17 cellular contexts compared by ENCODE assay signal in genomic region chrX:132648870-132649269, GRCh38.
"Had no signal": no experiment of that assay in that cellular context is flagged by ENCODE, and none has a peak within 500 bp of the region (broad histone marks: within the 10 kb centered on the region; RNA-seq: fewer than 3 reads in every experiment).

No MANE protein-coding gene starts in this region.

- H3K4me3 ChIP-seq: prostate gland, tibial nerve had no signal

- H3K4me1 Mint-ChIP-seq: activated naive CD4-positive, alpha-beta T cell treated with anti-CD3 and anti-CD28 coated beads, Interleukin-2, amount 50 U/mL, for 24 hours had no signal

- H3K9me3 Mint-ChIP-seq: activated CD8-positive, alpha-beta T cell treated with anti-CD3 and anti-CD28 coated beads for 36 hours; activated naive CD4-positive, alpha-beta T cell treated with anti-CD3 and anti-CD28 coated beads, Interleukin-2, amount 50 U/mL, for 24 hours; activated T-cell treated with anti-CD3 and anti-CD28 coated beads, Interleukin-2, amount 50 U/mL, for 4 hours; effector memory CD8-positive, alpha-beta T cell had no signal

- H3K27ac Mint-ChIP-seq: activated CD8-positive, alpha-beta T cell treated with anti-CD3 and anti-CD28 coated beads for 36 hours; activated naive CD4-positive, alpha-beta T cell treated with anti-CD3 and anti-CD28 coated beads, Interleukin-2, amount 50 U/mL, for 24 hours; effector memory CD8-positive, alpha-beta T cell had no signal

- H3K36me3 ChIP-seq: prostate gland, tibial nerve had no signal

- H3K4me3 Mint-ChIP-seq: activated CD8-positive, alpha-beta T cell treated with anti-CD3 and anti-CD28 coated beads for 36 hours; activated naive CD4-positive, alpha-beta T cell treated with anti-CD3 and anti-CD28 coated beads, Interleukin-2, amount 50 U/mL, for 24 hours; activated T-cell treated with anti-CD3 and anti-CD28 coated beads, Interleukin-2, amount 50 U/mL, for 4 hours; effector memory CD8-positive, alpha-beta T cell had no signal

- H3K9me3 ChIP-seq: prostate gland, tibial nerve had no signal

- H3K4me1 ChIP-seq: prostate gland, tibial nerve had no signal

- H3K27ac ChIP-seq: prostate gland, tibial nerve had no signal

- DNase-seq: activated CD4-positive, alpha-beta T cell treated with anti-CD3 and anti-CD28 coated beads for 4 hours; activated CD8-positive, alpha-beta T cell treated with anti-CD3 and anti-CD28 coated beads for 36 hours; activated effector memory CD4-positive, alpha-beta T cell treated with Interleukin-2 at 50 U/mL for 16 hours; activated T-cell treated with anti-CD3 and anti-CD28 coated beads, Interleukin-2, amount 50 U/mL, for 4 hours; dermis blood vessel endothelial cell; effector memory CD8-positive, alpha-beta T cell; islet precursor cell; midbrain; right cardiac atrium; small intestine; stimulated activated CD4-positive, alpha-beta T cell treated with anti-CD3 and anti-CD28 coated beads, Interleukin-4, amount 100 ng/mL, for 24 hours; stimulated activated naive CD4-positive, alpha-beta T cell; substantia nigra had no signal

- ATAC-seq: activated CD8-positive, alpha-beta T cell treated with anti-CD3 and anti-CD28 coated beads for 36 hours; activated T-cell treated with anti-CD3 and anti-CD28 coated beads, Interleukin-2, amount 50 U/mL, for 4 hours; effector memory CD8-positive, alpha-beta T cell; left lobe of liver; right cardiac atrium had no signal

- H3K27me3 Mint-ChIP-seq: activated naive CD4-positive, alpha-beta T cell treated with anti-CD3 and anti-CD28 coated beads, Interleukin-2, amount 50 U/mL, for 24 hours had no signal

- H3K36me3 Mint-ChIP-seq: activated naive CD4-positive, alpha-beta T cell treated with anti-CD3 and anti-CD28 coated beads, Interleukin-2, amount 50 U/mL, for 24 hours had no signal
